Comparison of ENCODE assay signal across 33 cellular contexts in the genomic region with DNA sequence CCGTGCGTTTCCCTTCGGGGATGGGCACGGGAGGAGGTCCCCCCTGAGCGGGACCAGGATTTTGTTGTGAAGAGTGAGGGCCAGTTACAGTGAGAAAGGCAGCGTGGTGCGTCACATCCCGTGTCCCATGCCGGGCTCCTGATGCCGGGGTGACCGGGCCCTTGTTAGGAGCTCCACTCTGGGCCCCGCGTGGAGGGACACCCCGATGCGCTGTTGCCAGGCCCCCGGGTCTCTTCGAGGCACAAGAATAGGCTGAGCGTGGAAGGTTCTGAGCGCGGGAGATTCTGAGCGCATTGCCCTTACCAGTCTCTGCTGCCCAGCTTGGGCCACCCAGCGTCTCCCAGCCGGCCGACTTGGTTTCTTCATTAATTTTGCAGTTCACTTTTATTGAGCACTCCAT.
"Had no signal": no experiment of that assay in that cellular context is flagged by ENCODE, and none has a peak within 500 bp of the region (broad histone marks: within the 10 kb centered on the region; RNA-seq: fewer than 3 reads in every experiment).

No MANE protein-coding gene starts in this region.

- ATAC-seq: activated CD4-positive, CD25-positive, alpha-beta regulatory T cell treated with anti-CD3 and anti-CD28 coated beads, Interleukin-2, amount 50 U/mL, for 24 hours; activated CD8-positive, alpha-beta T cell treated with anti-CD3 and anti-CD28 coated beads for 36 hours; activated T-cell treated with anti-CD3 and anti-CD28 coated beads, Interleukin-2, amount 50 U/mL, for 4 hours; activated T-helper 17 cell treated with anti-CD3 and anti-CD28 coated beads, Interleukin-2, amount 50 U/mL, for 72 hours; foreskin keratinocyte; gastrocnemius medialis; T-helper 17 cell had no signal

- H3K27ac ChIP-seq: cardiac muscle cell, coronary artery, esophagus muscularis mucosa, foreskin keratinocyte, gastrocnemius medialis, WERI-Rb-1 had no signal

- H3K4me3 ChIP-seq: breast epithelium, cardiac muscle cell, coronary artery, dorsolateral prefrontal cortex, esophagus muscularis mucosa, gastrocnemius medialis had no signal

- H3K9me3 Mint-ChIP-seq: activated B cell treated with CpG ODN at 0.5 μM for 24 hours; activated CD8-positive, alpha-beta T cell treated with anti-CD3 and anti-CD28 coated beads for 36 hours; activated T-cell treated with anti-CD3 and anti-CD28 coated beads, Interleukin-2, amount 50 U/mL, for 4 hours; activated T-helper 17 cell treated with anti-CD3 and anti-CD28 coated beads, Interleukin-2, amount 50 U/mL, for 72 hours; central memory CD8-positive, alpha-beta T cell; dendritic cell treated with granulocyte-macrophage colony-stimulating factor and Interleukin-4, amounts not matched to agents 40 ng/mL and 50 ng/mL, for 4 days; T-helper 2 cell treated with Interferon-gamma antibody and Interleukin-4, amounts not matched to agents 5 μg/mL and 100 μg/mL, for 36 hours had no signal

- DNase-seq: activated B cell treated with CpG ODN at 0.5 μM for 24 hours; activated CD4-positive, alpha-beta T cell treated with anti-CD3 and anti-CD28 coated beads for 48 hours; activated CD4-positive, alpha-beta T cell treated with anti-CD3 and anti-CD28 coated beads, Interleukin-2, amount 50 U/mL, for 1 hour; activated CD4-positive, alpha-beta T cell treated with anti-CD3 and anti-CD28 coated beads, Interleukin-2, amount 50 U/mL, for 48 hours; activated CD8-positive, alpha-beta memory T cell treated with anti-CD3 and anti-CD28 coated beads for 24 hours; activated CD8-positive, alpha-beta T cell treated with anti-CD3 and anti-CD28 coated beads for 36 hours; activated effector memory CD4-positive, alpha-beta T cell treated with Interleukin-2 at 50 U/mL for 16 hours; activated gamma-delta T cell treated with Interleukin-2 at 50 U/mL for 16 hours; activated naive CD4-positive, alpha-beta T cell treated with anti-CD3 and anti-CD28 coated beads, Interleukin-2, amount 50 U/mL, for 16 hours; activated naive CD4-positive, alpha-beta T cell treated with Interleukin-2 at 50 U/mL for 16 hours; activated T-cell treated with anti-CD3 and anti-CD28 coated beads, Interleukin-2, amount 50 U/mL, for 4 hours; amniotic stem cell; effector memory CD4-positive, alpha-beta T cell; erythroblast; foreskin keratinocyte; gastrocnemius medialis; glutamatergic neuron; T-helper 1 cell; T-helper 17 cell; T1000; WERI-Rb-1 had no signal

- H3K9me3 ChIP-seq: breast epithelium, esophagus muscularis mucosa, gastrocnemius medialis had no signal

- H3K4me1 ChIP-seq: breast epithelium, foreskin keratinocyte, gastrocnemius medialis had no signal

- H3K4me3 Mint-ChIP-seq: activated B cell treated with CpG ODN at 0.5 μM for 24 hours; activated CD8-positive, alpha-beta T cell treated with anti-CD3 and anti-CD28 coated beads for 36 hours; activated naive CD8-positive, alpha-beta T cell; activated T-cell treated with anti-CD3 and anti-CD28 coated beads, Interleukin-2, amount 50 U/mL, for 4 hours; activated T-helper 17 cell treated with anti-CD3 and anti-CD28 coated beads, Interleukin-2, amount 50 U/mL, for 72 hours; brain; central memory CD8-positive, alpha-beta T cell; dendritic cell treated with granulocyte-macrophage colony-stimulating factor and Interleukin-4, amounts not matched to agents 40 ng/mL and 50 ng/mL, for 4 days; T-helper 17 cell; T-helper 2 cell treated with Interferon-gamma antibody and Interleukin-4, amounts not matched to agents 5 μg/mL and 100 μg/mL, for 36 hours had no signal

- H3K27ac Mint-ChIP-seq: activated B cell treated with CpG ODN at 0.5 μM for 24 hours; activated CD8-positive, alpha-beta T cell treated with anti-CD3 and anti-CD28 coated beads for 36 hours; activated naive CD8-positive, alpha-beta T cell; activated T-helper 17 cell treated with anti-CD3 and anti-CD28 coated beads, Interleukin-2, amount 50 U/mL, for 72 hours; brain; dendritic cell treated with granulocyte-macrophage colony-stimulating factor and Interleukin-4, amounts not matched to agents 40 ng/mL and 50 ng/mL, for 4 days; T-helper 17 cell; T-helper 2 cell treated with Interferon-gamma antibody and Interleukin-4, amounts not matched to agents 5 μg/mL and 100 μg/mL, for 36 hours had no signal

- H3K27me3 ChIP-seq: breast epithelium, cardiac muscle cell, dorsolateral prefrontal cortex, esophagus muscularis mucosa, foreskin keratinocyte, gastrocnemius medialis had no signal

- H3K27me3 Mint-ChIP-seq: activated B cell treated with CpG ODN at 0.5 μM for 24 hours; activated CD8-positive, alpha-beta T cell treated with anti-CD3 and anti-CD28 coated beads for 36 hours; activated naive CD8-positive, alpha-beta T cell; activated T-helper 17 cell treated with anti-CD3 and anti-CD28 coated beads, Interleukin-2, amount 50 U/mL, for 72 hours; brain; central memory CD8-positive, alpha-beta T cell; dendritic cell treated with granulocyte-macrophage colony-stimulating factor and Interleukin-4, amounts not matched to agents 40 ng/mL and 50 ng/mL, for 4 days; T-helper 17 cell had no signal

- H3K36me3 Mint-ChIP-seq: activated naive CD8-positive, alpha-beta T cell had no signal
